Comparison of ENCODE assay signal across 20 cellular contexts in the genomic region with DNA sequence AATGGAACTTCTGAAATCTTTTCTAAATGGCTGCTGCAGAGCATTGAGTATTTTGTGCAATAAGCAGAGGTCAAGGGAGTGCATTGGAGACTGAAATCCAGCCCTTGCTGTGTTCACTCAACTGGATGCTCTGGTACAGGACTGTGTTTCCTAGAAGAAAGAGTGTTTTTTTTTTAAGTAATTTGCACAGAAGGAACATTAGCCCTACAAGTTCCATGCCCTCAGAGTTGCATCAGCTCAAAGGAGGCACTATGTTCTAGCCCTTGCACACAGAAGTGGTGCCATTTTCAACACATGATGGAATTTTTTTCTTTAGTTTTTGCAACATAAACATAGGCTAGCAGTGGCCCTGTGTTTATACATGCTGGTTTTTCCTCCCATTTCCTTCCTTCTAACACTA.
"Had no signal": no experiment of that assay in that cellular context is flagged by ENCODE, and none has a peak within 500 bp of the region (broad histone marks: within the 10 kb centered on the region; RNA-seq: fewer than 3 reads in every experiment).

No MANE protein-coding gene starts in this region.

- H3K9me3 ChIP-seq: esophagus squamous epithelium, gastrocnemius medialis, heart right ventricle, left lung, lower lobe of right lung had no signal

- H3K4me3 ChIP-seq: coronary artery, dorsolateral prefrontal cortex, esophagus squamous epithelium, gastrocnemius medialis, heart right ventricle, left lung, lower lobe of right lung had no signal

- H3K36me3 ChIP-seq: esophagus squamous epithelium, gastrocnemius medialis, heart right ventricle, left lung, lower lobe of right lung had no signal

- H3K27me3 ChIP-seq: dorsolateral prefrontal cortex, esophagus squamous epithelium, gastrocnemius medialis, heart right ventricle, left lung had no signal

- H3K27ac ChIP-seq: coronary artery, dorsolateral prefrontal cortex, esophagus squamous epithelium, gastrocnemius medialis, heart right ventricle, left lung, lower lobe of right lung had no signal

- ATAC-seq: esophagus mucosa, gastrocnemius medialis, heart right ventricle, left cardiac atrium, left lung, left ventricle myocardium superior, lower lobe of right lung had no signal

- H3K4me1 ChIP-seq: gastrocnemius medialis, left lung, lower lobe of right lung had no signal

- DNase-seq: dorsolateral prefrontal cortex; effector CD4-positive, alpha-beta T cell; effector memory CD4-positive, alpha-beta T cell; erythroblast; esophagus squamous epithelium; foreskin fibroblast; foreskin melanocyte; gastrocnemius medialis; glutamatergic neuron; head of caudate nucleus; heart right ventricle; hippocampal formation; left cardiac atrium; left lung; left ventricle myocardium superior; lower lobe of right lung; mesendoderm; midbrain had no signal
